Comparison of ENCODE assay signal across 9 cellular contexts in genomic region chr14:76937181-76938091, GRCh38.
DNase-seq lines count a peak whose midpoint lies in the region; ATAC-seq and TF ChIP-seq lines count a peak whose summit lies in the region.
"Had no signal": no experiment of that assay in that cellular context is flagged by ENCODE, and none has a peak within 500 bp of the region (broad histone marks: within the 10 kb centered on the region; RNA-seq: fewer than 3 reads in every experiment).

No MANE protein-coding gene starts in this region.

- H3K9me3 ChIP-seq in mesenchymal stem cell (ENCODE audit: control insufficient read depth, low read length): no peaks in the 10 kb centered on the region

- H3K27ac Mint-ChIP-seq in activated T-helper 2 cell treated with anti-CD3 and anti-CD28 coated beads, Interferon-gamma antibody, Interleukin-2, Interleukin-4, amounts not matched to agents 10 μg/mL and 5 μg/mL and 100 μg/mL, durations not matched to agents 14 hours and 24 hours and 36 hours: no peak overlapping the region

- 57% methylated on average over 11 of the region's 15 CpGs for WGBS in mesenchymal stem cell

- H3K4me3 ChIP-seq in AG10803 (ENCODE audit: low read length): 0 out of 2 replicates have a peak overlapping the region, but pooled peaks have one; percentile 15
- H3K4me3 ChIP-seq in cardiac fibroblast (replicated peaks in 1 of 2; ENCODE audit: low read depth in 2 of 2, low read length in 2 of 2): no peak overlapping the region
- H3K4me3 ChIP-seq in mesenchymal stem cell (ENCODE audit: insufficient read depth in 1 of 2, low read depth in 1 of 2, low read length in 2 of 2): peak overlapping the region in 1 of 2 experiments; percentile 40

- H3K27me3 ChIP-seq in mesenchymal stem cell (ENCODE audit: control insufficient read depth in 1 of 2, insufficient read depth in 1 of 2, low read length in 2 of 2): no peaks in the 10 kb centered on the region

- DNase-seq in AG10803 (ENCODE audit: low read depth) (peak; percentile 90), NCI-H187 treated with DMSO at 0.1 percent for 48 hours (lab: John Stamatoyannopoulos, UW) (peak; percentile 72), cardiac fibroblast (ENCODE audit: low read depth in 2 of 2) (peak; percentile 76 to 92), mesenchymal stem cell (peak; percentile 84), UCSD-AML1 (lab: John Stamatoyannopoulos, UW; ENCODE audit: unreplicated experiment) (no peak)
- DNase-seq in activated T-helper 2 cell treated with anti-CD3 and anti-CD28 coated beads, Interferon-gamma antibody, Interleukin-2, Interleukin-4, amounts not matched to agents 10 μg/mL and 5 μg/mL and 100 μg/mL, durations not matched to agents 14 hours and 24 hours and 36 hours (ENCODE audit: low spot score): no peak

- peak overlapping the region; percentile 57 to 82 for H2BK12ac ChIP-seq in mesenchymal stem cell (ENCODE audit: low read length in 2 of 2)

- peaks cover 7% of the 10 kb centered on the region for H3K4me1 Mint-ChIP-seq in activated T-helper 2 cell treated with anti-CD3 and anti-CD28 coated beads, Interferon-gamma antibody, Interleukin-2, Interleukin-4, amounts not matched to agents 10 μg/mL and 5 μg/mL and 100 μg/mL, durations not matched to agents 14 hours and 24 hours and 36 hours (ENCODE audit: low read depth)

- peak overlapping the region; percentile 0 for H4K91ac ChIP-seq in mesenchymal stem cell (ENCODE audit: low read length)

- H2AK5ac ChIP-seq in mesenchymal stem cell (ENCODE audit: low read length, severe bottlenecking): peak overlapping the region; percentile 69

- H4K8ac ChIP-seq in mesenchymal stem cell (ENCODE audit: low read length): peak overlapping the region; percentile 0

- no peaks in the 10 kb centered on the region for H3K36me3 ChIP-seq in mesenchymal stem cell (ENCODE audit: control insufficient read depth in 1 of 2, insufficient read depth in 2 of 2, low read depth in 1 of 2, low read length in 2 of 2)

- no peaks in the 10 kb centered on the region for H3K27me3 Mint-ChIP-seq in activated T-helper 2 cell treated with anti-CD3 and anti-CD28 coated beads, Interferon-gamma antibody, Interleukin-2, Interleukin-4, amounts not matched to agents 10 μg/mL and 5 μg/mL and 100 μg/mL, durations not matched to agents 14 hours and 24 hours and 36 hours (ENCODE audit: low read depth)
- H3K27me3 Mint-ChIP-seq: central memory CD8-positive, alpha-beta T cell had no signal

- no peak for TF ChIP-seq CTCF in AG10803 (conservative IDR thresholded peaks at IDR 0.05; ENCODE audit: low read length)
- TF ChIP-seq CTCF in cardiac fibroblast (IDR thresholded peaks at IDR 0.05; ENCODE audit: low read depth, low read length): no peak

- H3K4me1 ChIP-seq in mesenchymal stem cell (ENCODE audit: control insufficient read depth, insufficient read depth, low read depth, low read length): peaks cover 18% of the 10 kb centered on the region

- intact Hi-C loops in activated T-helper 2 cell treated with anti-CD3 and anti-CD28 coated beads, Interferon-gamma antibody, Interleukin-2, Interleukin-4, amounts not matched to agents 10 μg/mL and 5 μg/mL and 100 μg/mL, durations not matched to agents 14 hours and 24 hours and 36 hours (cut with micrococcal nuclease): no loop called here

- H3K27ac ChIP-seq in mesenchymal stem cell (ENCODE audit: low read length, poor library complexity, severe bottlenecking): no peak overlapping the region

- ATAC-seq in HG02870 (IDR thresholded peaks at IDR 0.05; ENCODE audit: unreplicated experiment): no peak
- ATAC-seq in HG03432 (IDR thresholded peaks at IDR 0.05; ENCODE audit: unreplicated experiment): no peak

- H2AFZ ChIP-seq in mesenchymal stem cell (ENCODE audit: low read depth, low read length): no peak overlapping the region

- no peak overlapping the region for H3K4me2 ChIP-seq in mesenchymal stem cell (ENCODE audit: low read length, poor library complexity, severe bottlenecking)

- no peak overlapping the region for H3K23ac ChIP-seq in mesenchymal stem cell (ENCODE audit: low read length in 2 of 2)

- H3K18ac ChIP-seq in mesenchymal stem cell (ENCODE audit: low read depth in 1 of 2, low read length in 2 of 2): peak overlapping the region in 1 of 2 experiments; percentile 85

- no peak overlapping the region for H3K4ac ChIP-seq in mesenchymal stem cell (ENCODE audit: low read depth in 1 of 2, low read length in 2 of 2)

- no peak overlapping the region for H3K4me3 Mint-ChIP-seq in activated T-helper 2 cell treated with anti-CD3 and anti-CD28 coated beads, Interferon-gamma antibody, Interleukin-2, Interleukin-4, amounts not matched to agents 10 μg/mL and 5 μg/mL and 100 μg/mL, durations not matched to agents 14 hours and 24 hours and 36 hours (ENCODE audit: low read depth)
- H3K4me3 Mint-ChIP-seq: central memory CD8-positive, alpha-beta T cell had no signal

- H3K9ac ChIP-seq in mesenchymal stem cell (ENCODE audit: low read length): peak overlapping the region; percentile 81

- H3K79me1 ChIP-seq in mesenchymal stem cell (replicated peaks; ENCODE audit: low read length, poor library complexity, severe bottlenecking): no peaks in the 10 kb centered on the region

- no peak overlapping the region for H3K14ac ChIP-seq in mesenchymal stem cell (ENCODE audit: low read length in 2 of 2)

- H2BK120ac ChIP-seq in mesenchymal stem cell (ENCODE audit: low read depth, low read length): no peak overlapping the region

- H3K36me3 Mint-ChIP-seq in activated T-helper 2 cell treated with anti-CD3 and anti-CD28 coated beads, Interferon-gamma antibody, Interleukin-2, Interleukin-4, amounts not matched to agents 10 μg/mL and 5 μg/mL and 100 μg/mL, durations not matched to agents 14 hours and 24 hours and 36 hours (ENCODE audit: low read depth): no peaks in the 10 kb centered on the region

- H2BK15ac ChIP-seq in mesenchymal stem cell (ENCODE audit: low read depth, poor library complexity, severe bottlenecking): no peak overlapping the region

- no peak overlapping the region for H2BK5ac ChIP-seq in mesenchymal stem cell (ENCODE audit: low read depth, low read length, poor library complexity, severe bottlenecking)

- H3K9me3 Mint-ChIP-seq in activated T-helper 2 cell treated with anti-CD3 and anti-CD28 coated beads, Interferon-gamma antibody, Interleukin-2, Interleukin-4, amounts not matched to agents 10 μg/mL and 5 μg/mL and 100 μg/mL, durations not matched to agents 14 hours and 24 hours and 36 hours: no peaks in the 10 kb centered on the region
- H3K9me3 Mint-ChIP-seq: central memory CD8-positive, alpha-beta T cell had no signal

Comparison
In these comparisons a context has a peak if more than half of its experiments do, and no peak if none do; other contexts are left out.
1. DNase-seq: peak in AG10803 (single experiment), NCI-H187 treated with DMSO at 0.1 percent for 48 hours (single experiment), cardiac fibroblast (2 of 2) and mesenchymal stem cell (single experiment); none in UCSD-AML1 (single experiment) and activated T-helper 2 cell treated with anti-CD3 and anti-CD28 coated beads, Interferon-gamma antibody, Interleukin-2, Interleukin-4, amounts not matched to agents 10 μg/mL and 5 μg/mL and 100 μg/mL, durations not matched to agents 14 hours and 24 hours and 36 hours (single experiment).